Comparison of ENCODE assay signal across 1 cellular context in genomic region chr15:50641318-50641717, GRCh38.
TF ChIP-seq lines count a peak whose summit lies in the region.

No MANE protein-coding gene starts in this region.

TF ChIP-seq in K562, 482 proteins besides CTCF, POLR2A, EP300 and RAD21 (continued from another document and continues in another):
- TF ChIP-seq PKNOX1 (IDR thresholded peaks at IDR 0.05) (peak; percentile 73), TAF1 (IDR thresholded peaks at IDR 0.05; ENCODE audit: control insufficient read depth, extremely low read depth, insufficient read depth, low read length, severe bottlenecking) (no peak), TARDBP (IDR thresholded peaks at IDR 0.05) (no peak), TOE1 (IDR thresholded peaks at IDR 0.05; ENCODE audit: borderline replicate concordance) (no peak), TOE1 (CRISPR knock-in tag; IDR thresholded peaks at IDR 0.05; ENCODE audit: borderline replicate concordance, low read depth) (no peak), CBX5 (IDR thresholded peaks at IDR 0.05; ENCODE audit: borderline replicate concordance, low read depth) (no peak), MGA (IDR thresholded peaks at IDR 0.05) (no peak), HMGN3 (IDR thresholded peaks at IDR 0.05; ENCODE audit: borderline replicate concordance, extremely low read depth, insufficient read length, low read depth, low read length) (no peak), NUFIP1 (IDR thresholded peaks at IDR 0.05; ENCODE audit: partially characterized antibody) (no peak), EZH2 (IDR thresholded peaks at IDR 0.05; ENCODE audit: borderline replicate concordance, low read depth, low read length) (no peak), KLF13 (tag; IDR thresholded peaks at IDR 0.05; ENCODE audit: borderline replicate concordance, low read depth) (no peak), ZNF717 (CRISPR knock-in tag; IDR thresholded peaks at IDR 0.05) (no peak), BCOR (IDR thresholded peaks at IDR 0.05) (no peak), E2F5 (CRISPR knock-in tag; IDR thresholded peaks at IDR 0.05) (no peak), MECOM (CRISPR knock-in tag; IDR thresholded peaks at IDR 0.05) (no peak), DPF2 (IDR thresholded peaks at IDR 0.05) (peak; percentile 64), FOXM1 (IDR thresholded peaks at IDR 0.05; ENCODE audit: low read depth) (no peak), FOXM1 (CRISPR knock-in tag; IDR thresholded peaks at IDR 0.05; ENCODE audit: low read depth) (no peak), NELFE (IDR thresholded peaks at IDR 0.05; ENCODE audit: insufficient read depth, insufficient read length) (no peak), ZNF124 (CRISPR knock-in tag; IDR thresholded peaks at IDR 0.05) (no peak), KDM5B (IDR thresholded peaks at IDR 0.05; ENCODE audit: insufficient replicate concordance, low read depth, low read length) (no peak), FUS (optimal IDR thresholded peaks at IDR 0.05; ENCODE audit: low read depth, low read length) (no peak), POU5F1 (IDR thresholded peaks at IDR 0.05; ENCODE audit: borderline replicate concordance, low read depth, low read length, partially characterized antibody) (no peak), FIP1L1 (IDR thresholded peaks at IDR 0.05; ENCODE audit: low read depth, low read length, poor library complexity, severe bottlenecking) (no peak), POLR2G (IDR thresholded peaks at IDR 0.05; ENCODE audit: low read depth, low read length) (no peak), C11orf30 (IDR thresholded peaks at IDR 0.05; ENCODE audit: low read depth) (no peak), MYNN (IDR thresholded peaks at IDR 0.05) (peak; percentile 73; the same call in 1 of the 2 replicates), MYNN (CRISPR knock-in tag; IDR thresholded peaks at IDR 0.05) (no peak), HMG20B (CRISPR knock-in tag; IDR thresholded peaks at IDR 0.05) (no peak), CBFA2T3 (IDR thresholded peaks at IDR 0.05) (peak; percentile 63; the same call in 1 of the 2 replicates), CEBPG (CRISPR knock-in tag; IDR thresholded peaks at IDR 0.05) (no peak), CEBPG (tag; conservative IDR thresholded peaks at IDR 0.05 in 1 of 2, IDR thresholded peaks at IDR 0.05 in 1 of 2) (no peak), ELF1 (tag; IDR thresholded peaks at IDR 0.05) (no peak), ILF3 (IDR thresholded peaks at IDR 0.05; ENCODE audit: borderline replicate concordance) (no peak), ZNF551 (CRISPR knock-in tag; IDR thresholded peaks at IDR 0.05) (no peak), POLR2B (IDR thresholded peaks at IDR 0.05; ENCODE audit: low read depth, partially characterized antibody) (no peak), THRB (CRISPR knock-in tag; conservative IDR thresholded peaks at IDR 0.05) (no peak), CREM (IDR thresholded peaks at IDR 0.05; ENCODE audit: low read depth) (peak; percentile 26; the same call in 1 of the 2 replicates), SRSF9 (IDR thresholded peaks at IDR 0.05; ENCODE audit: borderline replicate concordance, low read depth, low read length) (no peak), ATF7 (IDR thresholded peaks at IDR 0.05) (no peak), TAF7 (tag; IDR thresholded peaks at IDR 0.05) (no peak), ZNF407 (IDR thresholded peaks at IDR 0.05; ENCODE audit: low read depth) (no peak)
